1 cellular context compared by ENCODE assay signal in genomic region chr1:41653574-41653973, GRCh38.
TF ChIP-seq lines count a peak whose summit lies in the region.

No MANE protein-coding gene starts in this region.

TF ChIP-seq in GM23338, 12 proteins besides CTCF, POLR2A, EP300 and RAD21 (continued from another document):
- TF ChIP-seq, protein P1, sequence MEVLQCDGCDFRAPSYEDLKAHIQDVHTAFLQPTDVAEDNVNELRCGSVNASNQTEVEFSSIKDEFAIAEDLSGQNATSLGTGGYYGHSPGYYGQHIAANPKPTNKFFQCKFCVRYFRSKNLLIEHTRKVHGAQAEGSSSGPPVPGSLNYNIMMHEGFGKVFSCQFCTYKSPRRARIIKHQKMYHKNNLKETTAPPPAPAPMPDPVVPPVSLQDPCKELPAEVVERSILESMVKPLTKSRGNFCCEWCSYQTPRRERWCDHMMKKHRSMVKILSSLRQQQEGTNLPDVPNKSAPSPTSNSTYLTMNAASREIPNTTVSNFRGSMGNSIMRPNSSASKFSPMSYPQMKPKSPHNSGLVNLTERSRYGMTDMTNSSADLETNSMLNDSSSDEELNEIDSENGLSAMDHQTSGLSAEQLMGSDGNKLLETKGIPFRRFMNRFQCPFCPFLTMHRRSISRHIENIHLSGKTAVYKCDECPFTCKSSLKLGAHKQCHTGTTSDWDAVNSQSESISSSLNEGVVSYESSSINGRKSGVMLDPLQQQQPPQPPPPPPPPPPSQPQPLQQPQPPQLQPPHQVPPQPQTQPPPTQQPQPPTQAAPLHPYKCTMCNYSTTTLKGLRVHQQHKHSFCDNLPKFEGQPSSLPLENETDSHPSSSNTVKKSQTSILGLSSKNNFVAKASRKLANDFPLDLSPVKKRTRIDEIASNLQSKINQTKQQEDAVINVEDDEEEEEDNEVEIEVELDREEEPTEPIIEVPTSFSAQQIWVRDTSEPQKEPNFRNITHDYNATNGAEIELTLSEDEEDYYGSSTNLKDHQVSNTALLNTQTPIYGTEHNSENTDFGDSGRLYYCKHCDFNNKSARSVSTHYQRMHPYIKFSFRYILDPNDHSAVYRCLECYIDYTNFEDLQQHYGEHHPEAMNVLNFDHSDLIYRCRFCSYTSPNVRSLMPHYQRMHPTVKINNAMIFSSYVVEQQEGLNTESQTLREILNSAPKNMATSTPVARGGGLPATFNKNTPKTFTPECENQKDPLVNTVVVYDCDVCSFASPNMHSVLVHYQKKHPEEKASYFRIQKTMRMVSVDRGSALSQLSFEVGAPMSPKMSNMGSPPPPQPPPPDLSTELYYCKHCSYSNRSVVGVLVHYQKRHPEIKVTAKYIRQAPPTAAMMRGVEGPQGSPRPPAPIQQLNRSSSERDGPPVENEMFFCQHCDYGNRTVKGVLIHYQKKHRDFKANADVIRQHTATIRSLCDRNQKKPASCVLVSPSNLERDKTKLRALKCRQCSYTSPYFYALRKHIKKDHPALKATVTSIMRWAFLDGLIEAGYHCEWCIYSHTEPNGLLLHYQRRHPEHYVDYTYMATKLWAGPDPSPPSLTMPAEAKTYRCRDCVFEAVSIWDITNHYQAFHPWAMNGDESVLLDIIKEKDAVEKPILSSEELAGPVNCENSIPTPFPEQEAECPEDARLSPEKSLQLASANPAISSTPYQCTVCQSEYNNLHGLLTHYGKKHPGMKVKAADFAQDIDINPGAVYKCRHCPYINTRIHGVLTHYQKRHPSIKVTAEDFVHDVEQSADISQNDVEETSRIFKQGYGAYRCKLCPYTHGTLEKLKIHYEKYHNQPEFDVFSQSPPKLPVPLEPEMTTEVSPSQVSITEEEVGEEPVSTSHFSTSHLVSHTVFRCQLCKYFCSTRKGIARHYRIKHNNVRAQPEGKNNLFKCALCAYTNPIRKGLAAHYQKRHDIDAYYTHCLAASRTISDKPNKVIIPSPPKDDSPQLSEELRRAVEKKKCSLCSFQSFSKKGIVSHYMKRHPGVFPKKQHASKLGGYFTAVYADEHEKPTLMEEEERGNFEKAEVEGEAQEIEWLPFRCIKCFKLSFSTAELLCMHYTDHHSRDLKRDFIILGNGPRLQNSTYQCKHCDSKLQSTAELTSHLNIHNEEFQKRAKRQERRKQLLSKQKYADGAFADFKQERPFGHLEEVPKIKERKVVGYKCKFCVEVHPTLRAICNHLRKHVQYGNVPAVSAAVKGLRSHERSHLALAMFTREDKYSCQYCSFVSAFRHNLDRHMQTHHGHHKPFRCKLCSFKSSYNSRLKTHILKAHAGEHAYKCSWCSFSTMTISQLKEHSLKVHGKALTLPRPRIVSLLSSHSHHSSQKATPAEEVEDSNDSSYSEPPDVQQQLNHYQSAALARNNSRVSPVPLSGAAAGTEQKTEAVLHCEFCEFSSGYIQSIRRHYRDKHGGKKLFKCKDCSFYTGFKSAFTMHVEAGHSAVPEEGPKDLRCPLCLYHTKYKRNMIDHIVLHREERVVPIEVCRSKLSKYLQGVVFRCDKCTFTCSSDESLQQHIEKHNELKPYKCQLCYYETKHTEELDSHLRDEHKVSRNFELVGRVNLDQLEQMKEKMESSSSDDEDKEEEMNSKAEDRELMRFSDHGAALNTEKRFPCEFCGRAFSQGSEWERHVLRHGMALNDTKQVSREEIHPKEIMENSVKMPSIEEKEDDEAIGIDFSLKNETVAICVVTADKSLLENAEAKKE (CRISPR knock-in tag; IDR thresholded peaks at IDR 0.05): no peak
- TF ChIP-seq JUNB (IDR thresholded peaks at IDR 0.05; ENCODE audit: unreplicated experiment) (no peak), CREB1 (CRISPR knock-in tag; IDR thresholded peaks at IDR 0.05; ENCODE audit: low read depth) (no peak), ZNF114 (CRISPR knock-in tag; IDR thresholded peaks at IDR 0.05) (no peak)
- TF ChIP-seq, protein P2, sequence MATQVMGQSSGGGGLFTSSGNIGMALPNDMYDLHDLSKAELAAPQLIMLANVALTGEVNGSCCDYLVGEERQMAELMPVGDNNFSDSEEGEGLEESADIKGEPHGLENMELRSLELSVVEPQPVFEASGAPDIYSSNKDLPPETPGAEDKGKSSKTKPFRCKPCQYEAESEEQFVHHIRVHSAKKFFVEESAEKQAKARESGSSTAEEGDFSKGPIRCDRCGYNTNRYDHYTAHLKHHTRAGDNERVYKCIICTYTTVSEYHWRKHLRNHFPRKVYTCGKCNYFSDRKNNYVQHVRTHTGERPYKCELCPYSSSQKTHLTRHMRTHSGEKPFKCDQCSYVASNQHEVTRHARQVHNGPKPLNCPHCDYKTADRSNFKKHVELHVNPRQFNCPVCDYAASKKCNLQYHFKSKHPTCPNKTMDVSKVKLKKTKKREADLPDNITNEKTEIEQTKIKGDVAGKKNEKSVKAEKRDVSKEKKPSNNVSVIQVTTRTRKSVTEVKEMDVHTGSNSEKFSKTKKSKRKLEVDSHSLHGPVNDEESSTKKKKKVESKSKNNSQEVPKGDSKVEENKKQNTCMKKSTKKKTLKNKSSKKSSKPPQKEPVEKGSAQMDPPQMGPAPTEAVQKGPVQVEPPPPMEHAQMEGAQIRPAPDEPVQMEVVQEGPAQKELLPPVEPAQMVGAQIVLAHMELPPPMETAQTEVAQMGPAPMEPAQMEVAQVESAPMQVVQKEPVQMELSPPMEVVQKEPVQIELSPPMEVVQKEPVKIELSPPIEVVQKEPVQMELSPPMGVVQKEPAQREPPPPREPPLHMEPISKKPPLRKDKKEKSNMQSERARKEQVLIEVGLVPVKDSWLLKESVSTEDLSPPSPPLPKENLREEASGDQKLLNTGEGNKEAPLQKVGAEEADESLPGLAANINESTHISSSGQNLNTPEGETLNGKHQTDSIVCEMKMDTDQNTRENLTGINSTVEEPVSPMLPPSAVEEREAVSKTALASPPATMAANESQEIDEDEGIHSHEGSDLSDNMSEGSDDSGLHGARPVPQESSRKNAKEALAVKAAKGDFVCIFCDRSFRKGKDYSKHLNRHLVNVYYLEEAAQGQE (IDR thresholded peaks at IDR 0.05; ENCODE audit: unreplicated experiment): no peak
